ENCODE assay signal across 11 cellular contexts in genomic region chr18:50744253-50744652, GRCh38.
"Had no signal": no experiment of that assay in that cellular context is flagged by ENCODE, and none has a peak within 500 bp of the region (broad histone marks: within the 10 kb centered on the region; RNA-seq: fewer than 3 reads in every experiment).

No MANE protein-coding gene starts in this region.

- H3K27ac ChIP-seq: GM23248 had no signal

- H3K9me3 Mint-ChIP-seq: HFFc6 had no signal

- H3K9me3 ChIP-seq: HAP-1 had no signal

- H3K27ac Mint-ChIP-seq: GM23338, H9, HFFc6 had no signal

- ATAC-seq: GM23338, HCT116 had no signal

- H3K4me1 ChIP-seq: HAP-1 had no signal

- DNase-seq: GM23248, GOT3, H7, H9, HCEC 1CT, HFFc6 had no signal

- H3K36me3 ChIP-seq: HAP-1 had no signal

- H3K4me3 ChIP-seq: GM23248, GM23338, HAP-1 had no signal

- FAIRE-seq: H1, H54 had no signal
